In genomic region chr16:49760815-49761214, GRCh38 we compare ENCODE assay signal across 26 cellular contexts.
"Had no signal": no experiment of that assay in that cellular context is flagged by ENCODE, and none has a peak within 500 bp of the region (broad histone marks: within the 10 kb centered on the region; RNA-seq: fewer than 3 reads in every experiment).

No MANE protein-coding gene starts in this region.

- DNase-seq: heart left ventricle; hypothalamus; immature natural killer cell; kidney; left colon; left lung; lower lobe of right lung; mammary epithelial cell; mesenchymal stem cell; naive thymus-derived CD8-positive, alpha-beta T cell; occipital lobe; psoas muscle; stimulated activated CD4-positive, alpha-beta T cell treated with anti-CD3 and anti-CD28 coated beads, Interleukin-12 subunit alpha, Interleukin-12 subunit beta, amount 100 ng/mL, for 4 hours; stimulated activated CD4-positive, alpha-beta T cell treated with anti-CD3 and anti-CD28 coated beads, Interleukin-15, amount 100 ng/mL, for 24 hours; stimulated activated CD4-positive, alpha-beta T cell treated with anti-CD3 and anti-CD28 coated beads, Interleukin-2, amount 100 ng/mL, for 24 hours; stimulated activated CD4-positive, alpha-beta T cell treated with anti-CD3 and anti-CD28 coated beads, Interleukin-4, amount 100 ng/mL, for 1 hour; stimulated activated naive B cell treated with anti-CD40 and anti-IgM and Interleukin-4, amounts not matched to agents 10 μg/mL and 1 μg/mL and 100 μg/mL, for 72 hours; substantia nigra; upper lobe of left lung had no signal

- H3K4me3 Mint-ChIP-seq: immature natural killer cell; naive thymus-derived CD8-positive, alpha-beta T cell; stimulated activated naive B cell treated with anti-CD40 and anti-IgM and Interleukin-4, amounts not matched to agents 10 μg/mL and 1 μg/mL and 100 μg/mL, for 72 hours; stimulated activated naive CD8-positive, alpha-beta T cell treated with anti-CD3 and anti-CD28 coated beads, Interleukin-15, Interleukin-2, amounts not matched to agents 100 ng/mL and 50 ng/mL, for 24 hours had no signal

- ATAC-seq: heart left ventricle; left colon; left lung; lower lobe of right lung; naive thymus-derived CD8-positive, alpha-beta T cell; psoas muscle; sciatic nerve; stimulated activated naive B cell treated with anti-CD40 and anti-IgM and Interleukin-4, amounts not matched to agents 10 μg/mL and 1 μg/mL and 100 μg/mL, for 72 hours had no signal

- H3K36me3 Mint-ChIP-seq: immature natural killer cell; naive thymus-derived CD8-positive, alpha-beta T cell; stimulated activated naive B cell treated with anti-CD40 and anti-IgM and Interleukin-4, amounts not matched to agents 10 μg/mL and 1 μg/mL and 100 μg/mL, for 72 hours had no signal

- H3K79me2 ChIP-seq: parathyroid adenoma had no signal

- H3K27me3 ChIP-seq: tibial nerve, upper lobe of left lung had no signal

- H3K27ac ChIP-seq: heart left ventricle, left lung, lower lobe of right lung, neutrophil, parathyroid adenoma, psoas muscle, skin epidermis, tibial nerve, upper lobe of left lung had no signal

- H3K9ac ChIP-seq: parathyroid adenoma had no signal

- H3K4me3 ChIP-seq: heart left ventricle, left lung, lower lobe of right lung, psoas muscle, skin epidermis, tibial nerve, upper lobe of left lung had no signal

- H3K9me3 Mint-ChIP-seq: immature natural killer cell; naive thymus-derived CD8-positive, alpha-beta T cell; stimulated activated naive B cell treated with anti-CD40 and anti-IgM and Interleukin-4, amounts not matched to agents 10 μg/mL and 1 μg/mL and 100 μg/mL, for 72 hours; stimulated activated naive CD8-positive, alpha-beta T cell treated with anti-CD3 and anti-CD28 coated beads, Interleukin-15, Interleukin-2, amounts not matched to agents 100 ng/mL and 50 ng/mL, for 24 hours had no signal

- H3K9me3 ChIP-seq: heart left ventricle, left lung, lower lobe of right lung, neutrophil, psoas muscle, tibial nerve, upper lobe of left lung had no signal

- H3K4me1 ChIP-seq: parathyroid adenoma, psoas muscle had no signal

- FAIRE-seq: islet of Langerhans, kidney had no signal

- H3K4me1 Mint-ChIP-seq: immature natural killer cell had no signal

- H3K36me3 ChIP-seq: heart left ventricle, left lung, lower lobe of right lung, neutrophil, tibial nerve, upper lobe of left lung had no signal

- H3K27ac Mint-ChIP-seq: immature natural killer cell; naive thymus-derived CD8-positive, alpha-beta T cell; stimulated activated naive B cell treated with anti-CD40 and anti-IgM and Interleukin-4, amounts not matched to agents 10 μg/mL and 1 μg/mL and 100 μg/mL, for 72 hours; stimulated activated naive CD8-positive, alpha-beta T cell treated with anti-CD3 and anti-CD28 coated beads, Interleukin-15, Interleukin-2, amounts not matched to agents 100 ng/mL and 50 ng/mL, for 24 hours had no signal

- H2AFZ ChIP-seq: parathyroid adenoma had no signal
